18 cellular contexts compared by ENCODE assay signal in the genomic region with DNA sequence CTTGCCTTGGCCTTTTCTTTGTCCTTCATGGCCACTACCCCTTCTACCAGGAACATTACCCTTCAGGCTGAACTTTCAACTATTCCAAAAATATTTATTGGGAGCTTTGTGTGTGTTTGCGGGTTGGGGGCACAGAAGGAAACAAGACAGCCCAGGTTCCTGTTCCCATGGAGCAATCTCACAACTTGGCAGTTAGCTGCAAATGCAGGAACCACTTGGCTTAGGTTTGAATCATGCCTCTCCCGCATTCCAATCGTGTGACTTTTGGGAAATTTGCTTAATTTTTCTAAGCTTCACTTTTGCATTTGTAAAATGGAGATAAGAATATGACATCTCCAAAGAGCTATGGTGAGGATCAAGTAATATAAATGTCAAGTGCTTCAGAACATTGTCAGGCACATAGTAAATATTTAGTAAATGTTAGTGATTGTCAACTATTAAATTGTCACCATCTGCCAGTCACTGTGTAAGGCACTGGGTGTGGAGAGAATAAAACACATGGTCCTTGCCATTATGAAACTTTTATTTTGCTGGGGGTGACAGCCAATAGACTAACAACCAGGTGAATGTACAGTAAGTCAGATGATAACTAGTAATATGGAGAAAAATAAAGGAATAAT.
A peak's percentile ranks its signal among the peaks of the same experiment; 100 is the strongest.
DNase-seq lines count a peak whose midpoint lies in the region; ATAC-seq, FAIRE-seq and TF ChIP-seq lines count a peak whose summit lies in the region.
"Had no signal": no experiment of that assay in that cellular context is flagged by ENCODE, and none has a peak within 500 bp of the region (broad histone marks: within the 10 kb centered on the region; RNA-seq: fewer than 3 reads in every experiment).

No MANE protein-coding gene starts in this region.

- peak overlapping the region; percentile 93 for H3K56ac ChIP-seq in IMR-90 (ENCODE audit: extremely low read depth, insufficient read depth, low read length)

- peak overlapping the region; percentile 50 for H3K4me2 ChIP-seq in A549
- H3K4me2 ChIP-seq in IMR-90 (ENCODE audit: low read depth, low read length): peak overlapping the region; percentile 58; the same call in 1 of the 2 replicates
- H3K4me2 ChIP-seq in mammary epithelial cell (ENCODE audit: insufficient read depth, low read depth, low read length): peak overlapping the region; percentile 46
- H3K4me2 ChIP-seq: neural progenitor cell had no signal

- H3K9me3 ChIP-seq in A549 (no peaks in the 10 kb centered on the region), IMR-90 (ENCODE audit: control insufficient read depth, insufficient read depth, low read length) (no peaks in the 10 kb centered on the region), mammary epithelial cell (replicated peaks; ENCODE audit: insufficient read depth, low read length) (no peaks in the 10 kb centered on the region), lower lobe of right lung (no peaks in the 10 kb centered on the region)
- H3K9me3 ChIP-seq: esophagus squamous epithelium, transverse colon had no signal

- DNase-seq in A549 (ENCODE audit: low read depth in 1 of 2, low spot score in 1 of 2) (peak in 1 of 2 experiments; percentile 29), IMR-90 (peak; percentile 89), mammary epithelial cell (peak; percentile 69), lower lobe of right lung (no peak), GM20000 (ENCODE audit: low spot score) (no peak), hypothalamus (lab: John Stamatoyannopoulos, UW) (no peak), NCI-H2227 (lab: John Stamatoyannopoulos, UW; ENCODE audit: unreplicated experiment) (no peak)
- DNase-seq: 8988T; activated CD8-positive, alpha-beta T cell treated with anti-CD3 and anti-CD28 coated beads, Interleukin-2, amount 10 ng/mL, durations not matched to agents 7 days and 5 days; activated gamma-delta T cell treated with Interleukin-2 at 50 U/mL for 16 hours; DMS153; esophagus squamous epithelium; NCI-H2107; stimulated activated CD4-positive, alpha-beta T cell treated with anti-CD3 and anti-CD28 coated beads, Interleukin-12 subunit alpha, Interleukin-12 subunit beta, amount 100 ng/mL, for 4 hours; transverse colon had no signal

- H2AK5ac ChIP-seq in IMR-90 (ENCODE audit: low read depth, low read length): peak overlapping the region; percentile 91

- in situ Hi-C loops in IMR-90 (cut with MboI; ENCODE audit: low sequenced_read_pairs) (no loop called here), mammary epithelial cell (cut with MboI; ENCODE audit: low sequenced_read_pairs in 2 of 2) (loop anchor here (10.0 to 25.0 kb wide), 2 partner anchors 676 to 678 kb away; no protein-coding TSS in a partner anchor)

- WGBS in A549 (ENCODE audit: missing lambda C conversion rate): 78% methylated on average over 3 of the region's 3 CpGs
- WGBS in IMR-90 (ENCODE audit: extremely low coverage in 2 of 2, insufficient read length in 1 of 2), 2 experiments: no CpG with 5 or more reads among the region's 3 CpGs
- 81% methylated on average over 3 of the region's 3 CpGs for WGBS in mammary epithelial cell (ENCODE audit: low coverage, missing lambda C conversion rate)

- no peak for TF ChIP-seq EP300 in A549 (IDR thresholded peaks at IDR 0.05)

- H3K36me3 ChIP-seq in IMR-90 (ENCODE audit: control insufficient read depth, insufficient read depth, low read length) (no peaks in the 10 kb centered on the region), mammary epithelial cell (ENCODE audit: insufficient read depth, low read length) (no peaks in the 10 kb centered on the region), lower lobe of right lung (no peaks in the 10 kb centered on the region)
- H3K36me3 ChIP-seq: esophagus squamous epithelium, neural progenitor cell, transverse colon had no signal

- BruUV-seq in IMR-90 (replicated peaks; lab: Mats Ljungman, UMichigan) (no TSS peak), mammary epithelial cell (replicated peaks; lab: Mats Ljungman, UMichigan) (no TSS peak)

- CTCF ChIA-PET in A549 (lab: Yijun Ruan, JAX): interaction anchor here (1.0 to 2.0 kb wide), 2 partner anchors 8 to 16 kb away, joined by 6 to 9 read pairs; no protein-coding TSS in a partner anchor
- CTCF ChIA-PET in IMR-90 (lab: Yijun Ruan, JAX): interaction anchor here (1.7 kb wide), 1 partner anchor 12 kb away, joined by 9 read pairs; no protein-coding TSS in a partner anchor
- CTCF ChIA-PET in mammary epithelial cell (lab: Charles Lee; ENCODE audit: low non-redundant PET): no interaction called here

- no peak for TF ChIP-seq RAD21 in A549 (conservative IDR thresholded peaks at IDR 0.05 in 1 of 2, IDR thresholded peaks at IDR 0.05 in 1 of 2)
- no peak for TF ChIP-seq RAD21 in IMR-90 (IDR thresholded peaks at IDR 0.05; ENCODE audit: low read length)

- no peaks in the 10 kb centered on the region for H3K79me2 ChIP-seq in mammary epithelial cell (ENCODE audit: insufficient read depth, low read length)

- H4K20me1 ChIP-seq in IMR-90 (ENCODE audit: insufficient read depth, low read length): no peaks in the 10 kb centered on the region
- H4K20me1 ChIP-seq in mammary epithelial cell (ENCODE audit: insufficient read depth, low read length): no peaks in the 10 kb centered on the region

- H2BK15ac ChIP-seq in IMR-90 (ENCODE audit: low read depth, low read length): peak overlapping the region; percentile 77; the same call in 1 of the 3 replicates

- ATAC-seq in A549 (peak; percentile 51 to 65; a peak in 2 of 6 replicates), IMR-90 (ENCODE audit: low read depth) (peak; percentile 61), lower lobe of right lung (peak; percentile 31 to 32), GM19035 (IDR thresholded peaks at IDR 0.05; ENCODE audit: unreplicated experiment) (no peak)
- ATAC-seq: activated CD8-positive, alpha-beta T cell treated with anti-CD3 and anti-CD28 coated beads, Interleukin-2, amount 10 ng/mL, durations not matched to agents 7 days and 5 days had no signal

- peak overlapping the region; percentile 97 for H2BK20ac ChIP-seq in IMR-90 (ENCODE audit: low read depth, low read length)

- peak overlapping the region; percentile 64 for H3K18ac ChIP-seq in IMR-90 (ENCODE audit: low read depth, low read length)

- peak overlapping the region; percentile 13 for H4K5ac ChIP-seq in IMR-90 (ENCODE audit: low read depth, low read length)

- H4K91ac ChIP-seq in IMR-90 (ENCODE audit: insufficient read depth, low read depth, low read length): peak overlapping the region; percentile 96

- FAIRE-seq in A549 (lab: Jason Lieb, UNC): no peak
- FAIRE-seq: GM12891 had no signal

- peak overlapping the region; percentile 15; the same call in 1 of the 2 replicates for H3K9ac ChIP-seq in IMR-90 (ENCODE audit: low read depth, low read length)
- H3K9ac ChIP-seq in mammary epithelial cell (ENCODE audit: insufficient read depth, low read length): peak overlapping the region; percentile 42
- H3K9ac ChIP-seq: neural progenitor cell had no signal

- H2BK5ac ChIP-seq in IMR-90 (ENCODE audit: low read depth, low read length, poor library complexity, severe bottlenecking): peak overlapping the region; percentile 86

- H3K4me3 ChIP-seq in A549: no peak overlapping the region
- no peak overlapping the region for H3K4me3 ChIP-seq in IMR-90 (ENCODE audit: insufficient read depth, low read depth, low read length)
- H3K4me3 ChIP-seq in mammary epithelial cell (replicated peaks in 1 of 3; ENCODE audit: insufficient read depth in 1 of 3, low read depth in 2 of 3, low read length in 3 of 3): no peak overlapping the region
- no peak overlapping the region for H3K4me3 ChIP-seq in lower lobe of right lung
- H3K4me3 ChIP-seq: esophagus squamous epithelium, neural progenitor cell, transverse colon had no signal

- peak overlapping the region; percentile 73 for H2AK9ac ChIP-seq in IMR-90 (replicated peaks; ENCODE audit: low read depth, low read length, poor library complexity)

- POLR2A ChIA-PET in A549 (lab: Yijun Ruan, JAX): no interaction called here
- POLR2A ChIA-PET in IMR-90 (lab: Charles Lee; ENCODE audit: unreplicated experiment): interaction anchor here (0.6 kb wide), 1 partner anchor 563 kb away, joined by 4 read pairs; no protein-coding TSS in a partner anchor

- no peaks in the 10 kb centered on the region for H3K79me1 ChIP-seq in IMR-90 (ENCODE audit: low read depth in 1 of 2, low read length in 2 of 2)

- intact Hi-C loops in IMR-90 (cut with micrococcal nuclease) (no loop called here), mammary epithelial cell (cut with micrococcal nuclease) (loop anchor here (1.0 kb wide), 1 partner anchor 11 kb away; no protein-coding TSS in a partner anchor), lower lobe of right lung (cut with DNase I) (no loop called here)

- no peak for TF ChIP-seq POLR2A in A549 (IDR thresholded peaks at IDR 0.05; ENCODE audit: low read length)
- TF ChIP-seq POLR2A in IMR-90 (IDR thresholded peaks at IDR 0.05; ENCODE audit: low read depth, low read length): no peak

- dilution Hi-C loops in IMR-90 (cut with HindIII; ENCODE audit: low sequenced_read_pairs, unreplicated experiment) (no loop called here), mammary epithelial cell (cut with HindIII; ENCODE audit: low sequenced_read_pairs) (loop anchor here (5.0 kb wide), 2 partner anchors 51 to 81 kb away; no protein-coding TSS in a partner anchor)

- H3K4ac ChIP-seq in IMR-90 (ENCODE audit: low read depth, low read length): peak overlapping the region; percentile 90

- H3K23ac ChIP-seq in IMR-90 (ENCODE audit: low read depth, low read length): peak overlapping the region; percentile 88

- H3K14ac ChIP-seq in IMR-90 (replicated peaks; ENCODE audit: low read depth, low read length): peak overlapping the region; percentile 92

- H2AFZ ChIP-seq in IMR-90 (replicated peaks; ENCODE audit: low read length, poor library complexity) (peak overlapping the region; percentile 84), mammary epithelial cell (ENCODE audit: low read depth, low read length) (peak overlapping the region; percentile 6)
- H2AFZ ChIP-seq: neural progenitor cell had no signal

- H2BK120ac ChIP-seq in IMR-90 (ENCODE audit: low read depth, low read length): peak overlapping the region; percentile 97

- H3K27ac ChIP-seq in A549 (peak overlapping the region; percentile 42 to 73; a peak in 5 of 6 replicates), IMR-90 (ENCODE audit: insufficient read depth, low read length) (peak overlapping the region; percentile 58), mammary epithelial cell (ENCODE audit: insufficient read depth, low read depth, low read length) (peak overlapping the region; percentile 90), lower lobe of right lung (no peak overlapping the region)
- H3K27ac ChIP-seq: neural progenitor cell, transverse colon had no signal

- peak overlapping the region; percentile 68 to 90 for H4K8ac ChIP-seq in IMR-90 (ENCODE audit: low read depth in 2 of 2, low read length in 2 of 2)

- H3K9me1 ChIP-seq in IMR-90 (ENCODE audit: insufficient read depth, low read length): peaks cover 11% of the 10 kb centered on the region

- TF ChIP-seq CTCF in A549 (IDR thresholded peaks at IDR 0.05): no peak
- TF ChIP-seq CTCF in IMR-90 (conservative IDR thresholded peaks at IDR 0.05; ENCODE audit: low read depth, low read length): no peak
- TF ChIP-seq CTCF in mammary epithelial cell (conservative IDR thresholded peaks at IDR 0.05 in 1 of 2, IDR thresholded peaks at IDR 0.05 in 1 of 2; ENCODE audit: extremely low read depth in 1 of 2, insufficient read depth in 1 of 2, low read depth in 1 of 2, low read length in 2 of 2): no peak
- TF ChIP-seq CTCF in lower lobe of right lung (IDR thresholded peaks at IDR 0.05): no peak
- TF ChIP-seq CTCF in GM20000 (IDR thresholded peaks at IDR 0.05; ENCODE audit: extremely low read depth, missing control alignments): no peak

- peaks cover 22% of the 10 kb centered on the region for H3K4me1 ChIP-seq in A549
- H3K4me1 ChIP-seq in IMR-90 (ENCODE audit: control insufficient read depth, insufficient read depth, low read length): peaks cover 16% of the 10 kb centered on the region
- peaks cover 34% of the 10 kb centered on the region for H3K4me1 ChIP-seq in mammary epithelial cell (ENCODE audit: insufficient read depth, low read length)
- H3K4me1 ChIP-seq in lower lobe of right lung: no peaks in the 10 kb centered on the region
- H3K4me1 ChIP-seq: neural progenitor cell, transverse colon had no signal

- H3K27me3 ChIP-seq in IMR-90 (ENCODE audit: control insufficient read depth, insufficient read depth, low read length) (no peaks in the 10 kb centered on the region), mammary epithelial cell (ENCODE audit: insufficient read depth, low read length) (no peaks in the 10 kb centered on the region), lower lobe of right lung (ENCODE audit: low read depth) (no peaks in the 10 kb centered on the region)
- H3K27me3 ChIP-seq: esophagus squamous epithelium, neural progenitor cell, transverse colon had no signal

Comparison
In these comparisons a context has a peak if more than half of its experiments do, and no peak if none do; other contexts are left out.
1. DNase-seq: peak in IMR-90 (single experiment) and mammary epithelial cell (single experiment); none in lower lobe of right lung (single experiment), GM20000 (single experiment), hypothalamus (0 of 51) and NCI-H2227 (single experiment).
2. Peak in every context shown above with its lines, with median percentiles within 50 percentile points of each other: H3K4me2 ChIP-seq.